8 cellular contexts compared by ENCODE assay signal in genomic region chr19:51552996-51553725, GRCh38. TPM values are rescaled to one million over a fixed set of nuclear protein-coding genes. Genes with fewer than 3 reads are reported as not detected.
A peak's percentile ranks its signal among the peaks of the same experiment; 100 is the strongest.
DNase-seq lines count a peak whose midpoint lies in the region; ATAC-seq and TF ChIP-seq lines count a peak whose summit lies in the region.

No MANE protein-coding gene starts in this region.

- H3K9me3 ChIP-seq in CD4-positive, alpha-beta memory T cell (ENCODE audit: control insufficient read depth in 1 of 2, low read length in 2 of 2) = no peaks in the 10 kb centered on the region

- ATAC-seq in GM19452 (IDR thresholded peaks at IDR 0.05; ENCODE audit: unreplicated experiment) = no peak

- no peak overlapping the region for H3K27ac ChIP-seq in CD4-positive, alpha-beta memory T cell (ENCODE audit: low read depth, low read length)

- intact Hi-C loops in CD4-positive, alpha-beta memory T cell (cut with micrococcal nuclease) = no loop called here
- intact Hi-C loops in activated T-helper 1 cell treated with anti-CD3 and anti-CD28 coated beads, Interleukin-12 subunit alpha, Interleukin-12 subunit beta, Interleukin-2, Interleukin-4 antibody, amounts not matched to agents 30 ng/mL and 10 ng/mL and 1 ng/mL, durations not matched to agents 14 hours and 24 hours and 36 hours (cut with micrococcal nuclease) = no loop called here

- DNase-seq in C1 segment of cervical spinal cord (lab: John Stamatoyannopoulos, UW) = peak in 8 of 14 donors; percentile 3 to 47 (median 14)
- peak; percentile 56 for DNase-seq in activated CD4-positive, alpha-beta T cell treated with anti-CD3 and anti-CD28 coated beads, Interleukin-2, amount 10 ng/mL, durations not matched to agents 7 days and 5 days
- peak; percentile 67 for DNase-seq in fibroblast of the aortic adventitia (ENCODE audit: low read depth)
- peak; percentile 86 for DNase-seq in osteocyte (ENCODE audit: extremely low spot score, unreplicated experiment)
- DNase-seq in CD4-positive, alpha-beta memory T cell = no peak
- DNase-seq in activated T-helper 1 cell treated with anti-CD3 and anti-CD28 coated beads, Interleukin-12 subunit alpha, Interleukin-12 subunit beta, Interleukin-2, Interleukin-4 antibody, amounts not matched to agents 30 ng/mL and 10 ng/mL and 1 ng/mL, durations not matched to agents 14 hours and 24 hours and 36 hours (ENCODE audit: low spot score) = no peak

- TF ChIP-seq CTCF in fibroblast of the aortic adventitia (IDR thresholded peaks at IDR 0.05; ENCODE audit: insufficient read depth, low read length) (no peak), osteocyte (IDR thresholded peaks at IDR 0.05) (no peak)

- no peaks in the 10 kb centered on the region for H3K27me3 ChIP-seq in CD4-positive, alpha-beta memory T cell (ENCODE audit: insufficient read depth, low read length)

- H3K27ac Mint-ChIP-seq in IgD-negative memory B cell (peak overlapping the region in 1 of 3 donors; percentile 97), osteocyte (ENCODE audit: unreplicated experiment) (no peak overlapping the region)
- no peak overlapping the region for H3K27ac Mint-ChIP-seq in activated CD4-positive, alpha-beta T cell treated with anti-CD3 and anti-CD28 coated beads, Interleukin-2, amount 10 ng/mL, durations not matched to agents 7 days and 5 days
- no peak overlapping the region for H3K27ac Mint-ChIP-seq in CD4-positive, alpha-beta memory T cell
- H3K27ac Mint-ChIP-seq in activated T-helper 1 cell treated with anti-CD3 and anti-CD28 coated beads, Interleukin-12 subunit alpha, Interleukin-12 subunit beta, Interleukin-2, Interleukin-4 antibody, amounts not matched to agents 30 ng/mL and 10 ng/mL and 1 ng/mL, durations not matched to agents 14 hours and 24 hours and 36 hours = no peak overlapping the region

- CTCF ChIA-PET in activated CD4-positive, alpha-beta T cell treated with anti-CD3 and anti-CD28 coated beads, Interleukin-2, amount 10 ng/mL, durations not matched to agents 7 days and 5 days (lab: Charles Lee) = no interaction called here
- CTCF ChIA-PET in CD4-positive, alpha-beta memory T cell (lab: Charles Lee; ENCODE audit: partially characterized antibody) = interaction anchor here (1.3 kb wide), 1 partner anchor 224 kb away, joined by 3 read pairs; no protein-coding TSS in a partner anchor

- peaks cover 1% of the 10 kb centered on the region for H3K27me3 Mint-ChIP-seq in IgD-negative memory B cell
- peaks cover 36% of the 10 kb centered on the region for H3K27me3 Mint-ChIP-seq in activated CD4-positive, alpha-beta T cell treated with anti-CD3 and anti-CD28 coated beads, Interleukin-2, amount 10 ng/mL, durations not matched to agents 7 days and 5 days
- no peaks in the 10 kb centered on the region for H3K27me3 Mint-ChIP-seq in osteocyte (ENCODE audit: unreplicated experiment)
- H3K27me3 Mint-ChIP-seq in CD4-positive, alpha-beta memory T cell = peaks cover 31 to 53% of the 10 kb centered on the region in 2 donors
- peaks cover 5% of the 10 kb centered on the region for H3K27me3 Mint-ChIP-seq in activated T-helper 1 cell treated with anti-CD3 and anti-CD28 coated beads, Interleukin-12 subunit alpha, Interleukin-12 subunit beta, Interleukin-2, Interleukin-4 antibody, amounts not matched to agents 30 ng/mL and 10 ng/mL and 1 ng/mL, durations not matched to agents 14 hours and 24 hours and 36 hours (ENCODE audit: insufficient read depth)

- H3K36me3 Mint-ChIP-seq in IgD-negative memory B cell (peaks cover 24% of the 10 kb centered on the region), osteocyte (ENCODE audit: unreplicated experiment) (no peaks in the 10 kb centered on the region)
- peaks cover 2% of the 10 kb centered on the region for H3K36me3 Mint-ChIP-seq in activated CD4-positive, alpha-beta T cell treated with anti-CD3 and anti-CD28 coated beads, Interleukin-2, amount 10 ng/mL, durations not matched to agents 7 days and 5 days (ENCODE audit: low read depth)
- H3K36me3 Mint-ChIP-seq in CD4-positive, alpha-beta memory T cell = peaks cover 0 to 6% of the 10 kb centered on the region in 2 donors
- H3K36me3 Mint-ChIP-seq in activated T-helper 1 cell treated with anti-CD3 and anti-CD28 coated beads, Interleukin-12 subunit alpha, Interleukin-12 subunit beta, Interleukin-2, Interleukin-4 antibody, amounts not matched to agents 30 ng/mL and 10 ng/mL and 1 ng/mL, durations not matched to agents 14 hours and 24 hours and 36 hours (ENCODE audit: low read depth) = no peaks in the 10 kb centered on the region

- peaks cover 0 to 10% (median 0%) of the 10 kb centered on the region in 3 donors for H3K9me3 Mint-ChIP-seq in IgD-negative memory B cell
- H3K9me3 Mint-ChIP-seq in activated CD4-positive, alpha-beta T cell treated with anti-CD3 and anti-CD28 coated beads, Interleukin-2, amount 10 ng/mL, durations not matched to agents 7 days and 5 days = peaks cover 6% of the 10 kb centered on the region
- H3K9me3 Mint-ChIP-seq in osteocyte (ENCODE audit: unreplicated experiment) = peaks cover 18% of the 10 kb centered on the region
- peaks cover 0 to 10% (median 7%) of the 10 kb centered on the region in 8 donors for H3K9me3 Mint-ChIP-seq in CD4-positive, alpha-beta memory T cell
- H3K9me3 Mint-ChIP-seq in activated T-helper 1 cell treated with anti-CD3 and anti-CD28 coated beads, Interleukin-12 subunit alpha, Interleukin-12 subunit beta, Interleukin-2, Interleukin-4 antibody, amounts not matched to agents 30 ng/mL and 10 ng/mL and 1 ng/mL, durations not matched to agents 14 hours and 24 hours and 36 hours = no peaks in the 10 kb centered on the region

- H3K4me1 ChIP-seq in CD4-positive, alpha-beta memory T cell (ENCODE audit: insufficient read depth, low read length) = no peaks in the 10 kb centered on the region

- POLR2A ChIA-PET in activated CD4-positive, alpha-beta T cell treated with anti-CD3 and anti-CD28 coated beads, Interleukin-2, amount 10 ng/mL, durations not matched to agents 7 days and 5 days (lab: Charles Lee) = no interaction called here
- POLR2A ChIA-PET in CD4-positive, alpha-beta memory T cell (lab: Charles Lee; ENCODE audit: partially characterized antibody) = no interaction called here

- H3K4me3 Mint-ChIP-seq in IgD-negative memory B cell = peak overlapping the region; percentile 97 to 100 (median 98)
- no peak overlapping the region for H3K4me3 Mint-ChIP-seq in activated CD4-positive, alpha-beta T cell treated with anti-CD3 and anti-CD28 coated beads, Interleukin-2, amount 10 ng/mL, durations not matched to agents 7 days and 5 days
- no peak overlapping the region for H3K4me3 Mint-ChIP-seq in osteocyte (ENCODE audit: unreplicated experiment)
- H3K4me3 Mint-ChIP-seq in CD4-positive, alpha-beta memory T cell = no peak overlapping the region
- no peak overlapping the region for H3K4me3 Mint-ChIP-seq in activated T-helper 1 cell treated with anti-CD3 and anti-CD28 coated beads, Interleukin-12 subunit alpha, Interleukin-12 subunit beta, Interleukin-2, Interleukin-4 antibody, amounts not matched to agents 30 ng/mL and 10 ng/mL and 1 ng/mL, durations not matched to agents 14 hours and 24 hours and 36 hours

- H3K36me3 ChIP-seq in CD4-positive, alpha-beta memory T cell (ENCODE audit: insufficient read depth, low read length) = no peaks in the 10 kb centered on the region

- peaks cover 22 to 45% (median 37%) of the 10 kb centered on the region in 3 donors for H3K4me1 Mint-ChIP-seq in IgD-negative memory B cell
- peaks cover 41% of the 10 kb centered on the region for H3K4me1 Mint-ChIP-seq in activated CD4-positive, alpha-beta T cell treated with anti-CD3 and anti-CD28 coated beads, Interleukin-2, amount 10 ng/mL, durations not matched to agents 7 days and 5 days
- no peaks in the 10 kb centered on the region for H3K4me1 Mint-ChIP-seq in osteocyte (ENCODE audit: unreplicated experiment)
- peaks cover 2 to 14% (median 6%) of the 10 kb centered on the region in 4 donors for H3K4me1 Mint-ChIP-seq in CD4-positive, alpha-beta memory T cell
- peaks cover 10% of the 10 kb centered on the region for H3K4me1 Mint-ChIP-seq in activated T-helper 1 cell treated with anti-CD3 and anti-CD28 coated beads, Interleukin-12 subunit alpha, Interleukin-12 subunit beta, Interleukin-2, Interleukin-4 antibody, amounts not matched to agents 30 ng/mL and 10 ng/mL and 1 ng/mL, durations not matched to agents 14 hours and 24 hours and 36 hours (ENCODE audit: low read depth)

- H3K4me3 ChIP-seq in fibroblast of the aortic adventitia (ENCODE audit: low read depth, low read length) = no peak overlapping the region
- H3K4me3 ChIP-seq in CD4-positive, alpha-beta memory T cell (ENCODE audit: low read length in 2 of 2) = no peak overlapping the region

RNA-seq across cellular contexts. Expression of gene ZNF175, which starts 17.9 kb away (rescaled TPM):
- 4.9 TPM for polyA plus RNA-seq in IgD-negative memory B cell
- 1 to 10 TPM; 7.3 to 7.4 TPM for total RNA-seq in activated CD4-positive, alpha-beta T cell treated with anti-CD3 and anti-CD28 coated beads, Interleukin-2, amount 10 ng/mL, durations not matched to agents 7 days and 5 days
- total RNA-seq in fibroblast of the aortic adventitia (ENCODE audit: low replicate concordance) = 7.9 and 12.9 TPM in 2 replicates
- 13.5 and 16.9 TPM in 2 replicates for total RNA-seq in osteocyte
- total RNA-seq in CD4-positive, alpha-beta memory T cell = 10 to 100 TPM; 17.1 to 17.4 TPM
- 1 to 10 TPM in 1 of 2 donors, under 1 TPM in 1; 0.65 to 2.6 TPM for polyA plus RNA-seq in CD4-positive, alpha-beta memory T cell
- total RNA-seq in activated T-helper 1 cell treated with anti-CD3 and anti-CD28 coated beads, Interleukin-12 subunit alpha, Interleukin-12 subunit beta, Interleukin-2, Interleukin-4 antibody, amounts not matched to agents 30 ng/mL and 10 ng/mL and 1 ng/mL, durations not matched to agents 14 hours and 24 hours and 36 hours = 7.9 and 8.4 TPM in 2 replicates

RNA-seq across cellular contexts. Expression of gene SIGLEC6, which starts 21.7 kb away (rescaled TPM):
- polyA plus RNA-seq in IgD-negative memory B cell = 27.6 TPM
- total RNA-seq in activated CD4-positive, alpha-beta T cell treated with anti-CD3 and anti-CD28 coated beads, Interleukin-2, amount 10 ng/mL, durations not matched to agents 7 days and 5 days = under 1 TPM; 0.29 to 0.69 TPM
- total RNA-seq in fibroblast of the aortic adventitia (ENCODE audit: low replicate concordance) (not detected in 2 replicates), osteocyte (not detected in 2 replicates)
- not detected for total RNA-seq in CD4-positive, alpha-beta memory T cell
- under 1 TPM in 1 of 2 donors, not detected in 1; 0.10 TPM for polyA plus RNA-seq in CD4-positive, alpha-beta memory T cell
- total RNA-seq in activated T-helper 1 cell treated with anti-CD3 and anti-CD28 coated beads, Interleukin-12 subunit alpha, Interleukin-12 subunit beta, Interleukin-2, Interleukin-4 antibody, amounts not matched to agents 30 ng/mL and 10 ng/mL and 1 ng/mL, durations not matched to agents 14 hours and 24 hours and 36 hours = 0.98 and 1.6 TPM in 2 replicates

RNA-seq across cellular contexts. Expression of gene SIGLEC12, which starts 51.6 kb away (rescaled TPM):
- 1.1 TPM for polyA plus RNA-seq in IgD-negative memory B cell
- 1 to 10 TPM; 1.0 to 1.1 TPM for total RNA-seq in activated CD4-positive, alpha-beta T cell treated with anti-CD3 and anti-CD28 coated beads, Interleukin-2, amount 10 ng/mL, durations not matched to agents 7 days and 5 days
- total RNA-seq in fibroblast of the aortic adventitia (ENCODE audit: low replicate concordance) (not detected in 2 replicates), osteocyte (not detected in 2 replicates)
- total RNA-seq in CD4-positive, alpha-beta memory T cell = not detected
- not detected for polyA plus RNA-seq in CD4-positive, alpha-beta memory T cell
- total RNA-seq in activated T-helper 1 cell treated with anti-CD3 and anti-CD28 coated beads, Interleukin-12 subunit alpha, Interleukin-12 subunit beta, Interleukin-2, Interleukin-4 antibody, amounts not matched to agents 30 ng/mL and 10 ng/mL and 1 ng/mL, durations not matched to agents 14 hours and 24 hours and 36 hours = 0.52 and 0.54 TPM in 2 replicates

Comparison
In these comparisons a context has a peak if more than half of its experiments do, and no peak if none do; other contexts are left out.
1. DNase-seq: peak in C1 segment of cervical spinal cord (8 of 14), activated CD4-positive, alpha-beta T cell treated with anti-CD3 and anti-CD28 coated beads, Interleukin-2, amount 10 ng/mL, durations not matched to agents 7 days and 5 days (single experiment), fibroblast of the aortic adventitia (single experiment) and osteocyte (single experiment); none in CD4-positive, alpha-beta memory T cell (0 of 5) and activated T-helper 1 cell treated with anti-CD3 and anti-CD28 coated beads, Interleukin-12 subunit alpha, Interleukin-12 subunit beta, Interleukin-2, Interleukin-4 antibody, amounts not matched to agents 30 ng/mL and 10 ng/mL and 1 ng/mL, durations not matched to agents 14 hours and 24 hours and 36 hours (single experiment).
2. H3K4me3 Mint-ChIP-seq: peak in IgD-negative memory B cell (4 of 4); none in activated CD4-positive, alpha-beta T cell treated with anti-CD3 and anti-CD28 coated beads, Interleukin-2, amount 10 ng/mL, durations not matched to agents 7 days and 5 days (single experiment), osteocyte (single experiment), CD4-positive, alpha-beta memory T cell (0 of 8) and activated T-helper 1 cell treated with anti-CD3 and anti-CD28 coated beads, Interleukin-12 subunit alpha, Interleukin-12 subunit beta, Interleukin-2, Interleukin-4 antibody, amounts not matched to agents 30 ng/mL and 10 ng/mL and 1 ng/mL, durations not matched to agents 14 hours and 24 hours and 36 hours (single experiment).